ENCODE assay signal across 20 cellular contexts in genomic region chr11:9380773-9381172, GRCh38. TPM values are rescaled to one million over a fixed set of nuclear protein-coding genes. Genes with fewer than 3 reads are reported as not detected.
A peak's percentile ranks its signal among the peaks of the same experiment; 100 is the strongest.
DNase-seq lines count a peak whose midpoint lies in the region; ATAC-seq and TF ChIP-seq lines count a peak whose summit lies in the region.
"Had no signal": no experiment of that assay in that cellular context is flagged by ENCODE, and none has a peak within 500 bp of the region (broad histone marks: within the 10 kb centered on the region; RNA-seq: fewer than 3 reads in every experiment).

No MANE protein-coding gene starts in this region.

- H3K4me3 ChIP-seq in Panc1 (ENCODE audit: low read depth in 2 of 2, low read length in 2 of 2): no peak overlapping the region
- no peak overlapping the region for H3K4me3 ChIP-seq in left ventricle myocardium inferior
- no peak overlapping the region for H3K4me3 ChIP-seq in trophoblast cell (ENCODE audit: low read depth, low read length)
- H3K4me3 ChIP-seq: dorsolateral prefrontal cortex, suprapubic skin had no signal

- H3K4me3 Mint-ChIP-seq in activated CD4-positive, alpha-beta memory T cell treated with anti-CD3 and anti-CD28 coated beads for 36 hours: no peak overlapping the region
- H3K4me3 Mint-ChIP-seq: activated CD4-positive, alpha-beta T cell treated with anti-CD3 and anti-CD28 coated beads for 36 hours; activated naive CD4-positive, alpha-beta T cell treated with anti-CD3 and anti-CD28 coated beads for 36 hours; natural killer cell; T-helper 2 cell treated with Interferon-gamma antibody and Interleukin-4, amounts not matched to agents 5 μg/mL and 100 μg/mL, for 36 hours had no signal

- peak overlapping the region; percentile 7 for H4K8ac ChIP-seq in trophoblast cell (ENCODE audit: low read depth, low read length)

- POLR2A ChIA-PET in Panc1 (lab: Charles Lee): interaction anchor here (0.9 kb wide), 1 partner anchor 11 kb away, joined by 6 read pairs; no protein-coding TSS in a partner anchor
- POLR2A ChIA-PET in activated CD4-positive, alpha-beta memory T cell treated with anti-CD3 and anti-CD28 coated beads for 36 hours (lab: Charles Lee): interaction anchor here (0.6 kb wide), 1 partner anchor 130 kb away, joined by 5 read pairs; no protein-coding TSS in a partner anchor

- no peak overlapping the region for H4K91ac ChIP-seq in trophoblast cell (ENCODE audit: low read depth, low read length)

- H3K9me3 ChIP-seq in Panc1 (ENCODE audit: control insufficient read depth, insufficient read depth, low read depth, low read length) (no peaks in the 10 kb centered on the region), left ventricle myocardium inferior (replicated peaks) (no peaks in the 10 kb centered on the region), trophoblast cell (ENCODE audit: insufficient read depth, low read depth, low read length) (no peaks in the 10 kb centered on the region)
- H3K9me3 ChIP-seq: suprapubic skin had no signal

- H3K4ac ChIP-seq in trophoblast cell (ENCODE audit: low read depth, low read length): no peak overlapping the region

- no peak overlapping the region for H3K23ac ChIP-seq in trophoblast cell (ENCODE audit: low read length)

- CTCF ChIA-PET in Panc1 (lab: Charles Lee): interaction anchor here (0.5 kb wide), 1 partner anchor 215 kb away, joined by 3 read pairs; no protein-coding TSS in a partner anchor
- CTCF ChIA-PET in activated CD4-positive, alpha-beta memory T cell treated with anti-CD3 and anti-CD28 coated beads for 36 hours (lab: Charles Lee): no interaction called here

- no peak overlapping the region for H4K12ac ChIP-seq in trophoblast cell (ENCODE audit: low read depth, low read length)

- H2BK12ac ChIP-seq in trophoblast cell (ENCODE audit: low read length): no peak overlapping the region

- H2BK5ac ChIP-seq in trophoblast cell (ENCODE audit: low read depth, low read length, poor library complexity): no peak overlapping the region

- H3K4me2 ChIP-seq in trophoblast cell (ENCODE audit: low read length): no peak overlapping the region

- no peak overlapping the region for H2BK120ac ChIP-seq in trophoblast cell (ENCODE audit: insufficient read depth, low read length, poor library complexity)

- H3K9me3 Mint-ChIP-seq in activated CD4-positive, alpha-beta memory T cell treated with anti-CD3 and anti-CD28 coated beads for 36 hours: no peaks in the 10 kb centered on the region
- H3K9me3 Mint-ChIP-seq: activated naive CD4-positive, alpha-beta T cell treated with anti-CD3 and anti-CD28 coated beads for 36 hours; natural killer cell; T-helper 2 cell treated with Interferon-gamma antibody and Interleukin-4, amounts not matched to agents 5 μg/mL and 100 μg/mL, for 36 hours had no signal

- no peak overlapping the region for H3K14ac ChIP-seq in trophoblast cell (ENCODE audit: low read length)

- no TSS peak for BruUV-seq in Panc1 (replicated peaks; lab: Mats Ljungman, UMichigan)

- DNase-seq in GM03348 (ENCODE audit: low spot score) (peak; percentile 33), Panc1 (ENCODE audit: low read depth, low spot score) (no peak), left ventricle myocardium inferior (peak; percentile 39), trophoblast cell (peak in 1 of 2 donors; percentile 46), GF-D8 (lab: John Stamatoyannopoulos, UW) (no peak), cerebellar nuclear complex (lab: John Stamatoyannopoulos, UW) (no peak)
- no peak for DNase-seq in activated CD4-positive, alpha-beta memory T cell treated with anti-CD3 and anti-CD28 coated beads for 36 hours
- DNase-seq: activated CD4-positive, alpha-beta T cell treated with anti-CD3 and anti-CD28 coated beads for 36 hours; activated CD8-positive, alpha-beta memory T cell treated with anti-CD3 and anti-CD28 coated beads, Interleukin-2, amount 50 U/mL, for 4 hours; activated naive CD4-positive, alpha-beta T cell treated with anti-CD3 and anti-CD28 coated beads for 36 hours; C1 segment of cervical spinal cord; natural killer cell; NCI-H1417; retina; SHP77 treated with DMSO at 0.1 percent for 48 hours had no signal

- in situ Hi-C loops in Panc1 (cut with HindIII; ENCODE audit: low pct_unique_long_range_greater_than_20kb, low sequenced_read_pairs): no loop called here

- no peak overlapping the region for H3K18ac ChIP-seq in trophoblast cell (ENCODE audit: low read length)

- H3K27me3 Mint-ChIP-seq in activated CD4-positive, alpha-beta memory T cell treated with anti-CD3 and anti-CD28 coated beads for 36 hours: no peaks in the 10 kb centered on the region
- H3K27me3 Mint-ChIP-seq: activated CD4-positive, alpha-beta T cell treated with anti-CD3 and anti-CD28 coated beads for 36 hours had no signal

- ATAC-seq in Panc1 (no peak), HG03520 (IDR thresholded peaks at IDR 0.05; ENCODE audit: unreplicated experiment) (no peak)
- ATAC-seq: activated CD4-positive, alpha-beta T cell treated with anti-CD3 and anti-CD28 coated beads for 36 hours; left lobe of liver; natural killer cell had no signal

- H2AK5ac ChIP-seq in trophoblast cell (ENCODE audit: low read length): no peak overlapping the region

- H3K36me3 ChIP-seq in Panc1 (ENCODE audit: control insufficient read depth, insufficient read depth, low read length) (no peaks in the 10 kb centered on the region), left ventricle myocardium inferior (no peaks in the 10 kb centered on the region), trophoblast cell (ENCODE audit: control insufficient read depth in 1 of 2, insufficient read depth in 2 of 2, low read length in 2 of 2) (no peaks in the 10 kb centered on the region)
- H3K36me3 ChIP-seq: suprapubic skin had no signal

- peaks cover 4% of the 10 kb centered on the region for H3K36me3 Mint-ChIP-seq in activated CD4-positive, alpha-beta memory T cell treated with anti-CD3 and anti-CD28 coated beads for 36 hours
- H3K36me3 Mint-ChIP-seq: natural killer cell had no signal

- H3K4me1 ChIP-seq in Panc1 (ENCODE audit: control insufficient read depth, insufficient read depth, low read length) (peaks cover 7% of the 10 kb centered on the region; the same call in 1 of the 2 replicates), left ventricle myocardium inferior (peaks cover 24% of the 10 kb centered on the region), trophoblast cell (ENCODE audit: control insufficient read depth in 1 of 2, insufficient read depth in 2 of 2, low read length in 2 of 2) (peaks cover 2 to 3% of the 10 kb centered on the region in 2 experiments)

- TF ChIP-seq CTCF in Panc1 (IDR thresholded peaks at IDR 0.05): no peak
- no peak for TF ChIP-seq CTCF in left ventricle myocardium inferior (IDR thresholded peaks at IDR 0.05; ENCODE audit: borderline replicate concordance)

- peaks cover 9% of the 10 kb centered on the region for H3K79me1 ChIP-seq in trophoblast cell (ENCODE audit: low read length)

- H3K4me1 Mint-ChIP-seq in activated CD4-positive, alpha-beta memory T cell treated with anti-CD3 and anti-CD28 coated beads for 36 hours (ENCODE audit: low read depth): peaks cover 13% of the 10 kb centered on the region

- no peak overlapping the region for H3K9ac ChIP-seq in trophoblast cell (ENCODE audit: low read length)

- H3K27ac ChIP-seq in Panc1 (ENCODE audit: low read length): peak overlapping the region; percentile 51; the same call in 1 of the 2 replicates
- peak overlapping the region; percentile 84 for H3K27ac ChIP-seq in left ventricle myocardium inferior (replicated peaks)
- no peak overlapping the region for H3K27ac ChIP-seq in trophoblast cell (ENCODE audit: low read depth, low read length)
- H3K27ac ChIP-seq: suprapubic skin had no signal

- intact Hi-C loops in Panc1 (cut with micrococcal nuclease; ENCODE audit: unreplicated experiment): loop anchor here (10.0 kb wide), 1 partner anchor 206 kb away; no protein-coding TSS in a partner anchor
- intact Hi-C loops in left ventricle myocardium inferior (cut with micrococcal nuclease): loop anchor here (10.0 kb wide), 1 partner anchor 66 kb away; the partner anchor contains the start of gene TMEM41B
- intact Hi-C loops in activated CD4-positive, alpha-beta memory T cell treated with anti-CD3 and anti-CD28 coated beads for 36 hours (cut with micrococcal nuclease): loop anchor here (10.0 kb wide), 1 partner anchor 216 kb away; no protein-coding TSS in a partner anchor

- H3K27ac Mint-ChIP-seq in activated CD4-positive, alpha-beta memory T cell treated with anti-CD3 and anti-CD28 coated beads for 36 hours: no peak overlapping the region
- H3K27ac Mint-ChIP-seq: activated CD4-positive, alpha-beta T cell treated with anti-CD3 and anti-CD28 coated beads for 36 hours; activated naive CD4-positive, alpha-beta T cell treated with anti-CD3 and anti-CD28 coated beads for 36 hours; natural killer cell; T-helper 2 cell treated with Interferon-gamma antibody and Interleukin-4, amounts not matched to agents 5 μg/mL and 100 μg/mL, for 36 hours had no signal

- H3K79me2 ChIP-seq in trophoblast cell (ENCODE audit: control insufficient read depth, insufficient read depth, low read length, poor library complexity): peaks cover 11% of the 10 kb centered on the region

- H3K27me3 ChIP-seq in Panc1 (ENCODE audit: control insufficient read depth, insufficient read depth, low read length) (no peaks in the 10 kb centered on the region), left ventricle myocardium inferior (ENCODE audit: low read depth) (no peaks in the 10 kb centered on the region), trophoblast cell (ENCODE audit: insufficient read depth, low read length) (no peaks in the 10 kb centered on the region)
- H3K27me3 ChIP-seq: dorsolateral prefrontal cortex, suprapubic skin had no signal

- WGBS in trophoblast cell (ENCODE audit: extremely low coverage, insufficient coverage, insufficient read length): no CpG with 5 or more reads among the region's 2 CpGs

- H2AFZ ChIP-seq in trophoblast cell (ENCODE audit: insufficient read depth, low read length, poor library complexity): no peak overlapping the region

RNA-seq across cellular contexts. Expression of gene IPO7, which starts 3.7 kb away (rescaled TPM):
- total RNA-seq in Panc1 (2021; ENCODE audit: unreplicated experiment): 273 TPM
- 123 TPM for polyA plus RNA-seq in Panc1 (2012; ENCODE audit: insufficient read length)
- 150 TPM for total RNA-seq in left ventricle myocardium inferior
- 96.6 and 98.3 TPM in 2 replicates for polyA plus RNA-seq in trophoblast cell (2013)
- 100 to 1,000 TPM; 161 to 172 TPM for total RNA-seq in activated CD4-positive, alpha-beta memory T cell treated with anti-CD3 and anti-CD28 coated beads for 36 hours

Comparison
In these comparisons a context has a peak if more than half of its experiments do, and no peak if none do; other contexts are left out.
1. DNase-seq: peak in GM03348 (single experiment) and left ventricle myocardium inferior (single experiment); none in Panc1 (single experiment), GF-D8 (single experiment), cerebellar nuclear complex (0 of 2) and activated CD4-positive, alpha-beta memory T cell treated with anti-CD3 and anti-CD28 coated beads for 36 hours (single experiment).